In the genomic region with DNA sequence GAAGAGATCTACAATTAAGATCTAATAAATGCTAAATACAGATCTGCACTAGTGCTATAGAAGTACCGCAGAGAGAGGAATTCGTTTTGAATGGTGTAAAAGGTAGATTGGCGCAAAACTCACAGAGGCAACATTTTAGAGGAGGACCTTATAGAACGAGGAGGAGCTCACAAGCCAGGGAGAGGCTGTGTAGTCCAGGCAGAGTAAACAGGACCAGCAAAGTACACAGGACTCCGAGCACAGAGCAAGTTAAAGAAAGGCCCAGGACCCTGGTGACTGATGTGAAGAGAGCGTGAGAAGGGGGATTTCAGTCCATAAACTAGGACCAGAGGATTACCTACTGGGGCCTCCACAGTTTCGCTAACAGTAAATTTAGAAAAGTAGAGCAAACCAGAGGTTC, we compare ENCODE assay signal across 1 cellular context.
TF ChIP-seq lines count a peak whose summit lies in the region.

No MANE protein-coding gene starts in this region.

TF ChIP-seq in HepG2, 621 proteins besides CTCF, POLR2A, EP300 and RAD21:
- TF ChIP-seq CENPX (CRISPR knock-in tag; IDR thresholded peaks at IDR 0.05): no peak
- TF ChIP-seq ZNF180 (CRISPR knock-in tag; IDR thresholded peaks at IDR 0.05; ENCODE audit: borderline replicate concordance, low read depth): no peak
- 0 out of 2 replicates have a peak, but pooled peaks have one; percentile 1 for TF ChIP-seq SP4 (CRISPR knock-in tag; IDR thresholded peaks at IDR 0.05)
- no peak for TF ChIP-seq FOXA1 (IDR thresholded peaks at IDR 0.05)
- peak; percentile 65 for TF ChIP-seq FOXA1 (CRISPR knock-in tag; IDR thresholded peaks at IDR 0.05)
- TF ChIP-seq ZFX (CRISPR knock-in tag; IDR thresholded peaks at IDR 0.05; ENCODE audit: low read depth): no peak
- TF ChIP-seq ZNF263 (CRISPR knock-in tag; IDR thresholded peaks at IDR 0.05): peak; percentile 83
- no peak for TF ChIP-seq ZNF773 (CRISPR knock-in tag; IDR thresholded peaks at IDR 0.05; ENCODE audit: borderline replicate concordance)
- peak; percentile 24; the same call in 1 of the 2 replicates for TF ChIP-seq ZMYM4 (CRISPR knock-in tag; IDR thresholded peaks at IDR 0.05)
